In the genomic region with DNA sequence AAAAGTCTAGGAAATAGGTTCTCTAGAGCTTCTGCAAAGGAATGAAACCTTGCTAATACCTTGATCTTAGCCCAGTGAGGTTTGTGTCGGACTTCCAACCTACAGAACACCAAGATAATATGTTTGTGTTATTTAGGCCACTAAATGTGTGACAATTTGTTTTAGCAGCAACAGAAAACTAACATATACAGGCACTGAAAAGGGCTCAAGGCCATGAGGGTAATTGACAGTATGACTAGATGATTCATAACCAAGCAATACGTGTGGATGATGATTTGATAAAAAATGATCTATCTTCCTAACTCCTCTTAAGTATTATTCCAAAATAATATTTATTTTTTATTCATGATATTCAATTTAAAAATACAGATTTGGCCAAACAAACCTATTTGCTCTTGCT, we compare ENCODE assay signal across 14 cellular contexts.
"Had no signal": no experiment of that assay in that cellular context is flagged by ENCODE, and none has a peak within 500 bp of the region (broad histone marks: within the 10 kb centered on the region; RNA-seq: fewer than 3 reads in every experiment).

No MANE protein-coding gene starts in this region.

- DNase-seq: activated CD4-positive, CD25-positive, alpha-beta regulatory T cell; activated CD8-positive, alpha-beta memory T cell treated with anti-CD3 and anti-CD28 coated beads, Interleukin-2, amount 50 U/mL, for 4 hours; activated effector memory CD4-positive, alpha-beta T cell treated with Interleukin-2 at 50 U/mL for 16 hours; activated naive CD4-positive, alpha-beta T cell treated with anti-CD3 and anti-CD28 coated beads, Interleukin-2, amount 10 ng/mL, durations not matched to agents 7 days and 5 days; activated T-cell treated with anti-CD3 and anti-CD28 coated beads, Interleukin-2, amount 50 U/mL, for 4 hours; aorta; effector CD4-positive, alpha-beta T cell; esophagus squamous epithelium; islet precursor cell; naive B cell; T-helper 9 cell; uterus had no signal

- H3K4me1 ChIP-seq: uterus had no signal

- H3K27ac ChIP-seq: tibial nerve, uterus had no signal

- H3K27me3 ChIP-seq: esophagus squamous epithelium, tibial nerve, uterus had no signal

- H3K9me3 ChIP-seq: esophagus squamous epithelium, tibial nerve, uterus had no signal

- H3K36me3 ChIP-seq: esophagus squamous epithelium, tibial nerve, uterus had no signal

- ATAC-seq: left lobe of liver had no signal

- H3K4me3 ChIP-seq: esophagus squamous epithelium, tibial nerve, uterus had no signal
